Comparison of ENCODE assay signal across 11 cellular contexts in the genomic region with DNA sequence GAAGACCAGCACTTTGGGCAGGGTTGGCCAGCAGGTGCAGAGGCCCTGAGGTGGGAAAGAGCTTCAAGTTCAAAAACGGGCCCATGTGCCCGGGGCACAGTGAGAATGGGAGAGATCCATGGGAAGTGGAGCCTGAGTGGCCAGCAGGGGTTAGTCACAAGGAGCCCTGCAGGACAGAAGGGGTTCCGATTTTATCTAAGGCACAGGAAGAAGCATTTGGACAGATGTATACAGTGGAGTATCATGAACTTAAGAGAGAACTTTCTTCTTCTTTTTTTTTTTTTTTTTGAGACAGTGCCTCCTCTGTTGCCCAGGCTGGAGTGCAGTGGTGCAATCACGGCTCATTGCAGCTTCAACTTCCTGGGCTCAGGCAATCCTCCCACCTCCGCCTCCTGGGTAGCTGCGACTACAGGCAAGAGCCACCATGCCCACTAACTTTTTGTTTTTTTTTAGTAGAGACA. TPM values are rescaled to one million over a fixed set of nuclear protein-coding genes. Genes with fewer than 3 reads are reported as not detected.
A peak's percentile ranks its signal among the peaks of the same experiment; 100 is the strongest.
DNase-seq lines count a peak whose midpoint lies in the region; ATAC-seq and TF ChIP-seq lines count a peak whose summit lies in the region.
"Had no signal": no experiment of that assay in that cellular context is flagged by ENCODE, and none has a peak within 500 bp of the region (broad histone marks: within the 10 kb centered on the region; RNA-seq: fewer than 3 reads in every experiment).

No MANE protein-coding gene starts in this region.

- 8% methylated on average over 5 of the region's 6 CpGs for WGBS in mammary epithelial cell (ENCODE audit: low coverage, missing lambda C conversion rate)
- WGBS in mesendoderm (ENCODE audit: extremely low coverage, insufficient coverage, low lambda C conversion rate): no CpG with 5 or more reads among the region's 6 CpGs

- peaks cover 66 to 76% (median 74%) of the 10 kb centered on the region in 3 donors for H3K4me1 Mint-ChIP-seq in T-cell
- H3K4me1 Mint-ChIP-seq in naive thymus-derived CD8-positive, alpha-beta T cell: peaks cover 24 to 76% (median 60%) of the 10 kb centered on the region in 4 donors

- no peaks in the 10 kb centered on the region for H3K27me3 ChIP-seq in mammary epithelial cell (ENCODE audit: insufficient read depth, low read length)
- H3K27me3 ChIP-seq in mesendoderm (ENCODE audit: insufficient read depth, low read length, poor library complexity): no peaks in the 10 kb centered on the region
- H3K27me3 ChIP-seq: breast epithelium had no signal

- no peaks in the 10 kb centered on the region for H3K9me3 Mint-ChIP-seq in T-cell
- no peaks in the 10 kb centered on the region for H3K9me3 Mint-ChIP-seq in naive thymus-derived CD8-positive, alpha-beta T cell

- H3K27me3 Mint-ChIP-seq in T-cell: no peaks in the 10 kb centered on the region
- H3K27me3 Mint-ChIP-seq in naive thymus-derived CD8-positive, alpha-beta T cell: no peaks in the 10 kb centered on the region

- no peak overlapping the region for H3K4ac ChIP-seq in mesendoderm (ENCODE audit: low read depth, low read length)

- CTCF ChIA-PET in T-cell (lab: Charles Lee): interaction anchor here (0.6 to 16.0 kb wide), 10 partner anchors 10 to 124 kb away, joined by 3 to 298 read pairs (median 4); partner anchors contain the start of gene WIPF1 (in 1 of the 2)
- CTCF ChIA-PET in mammary epithelial cell (lab: Charles Lee; ENCODE audit: low non-redundant PET): no interaction called here

- H3K18ac ChIP-seq in mesendoderm (ENCODE audit: low read length): no peak overlapping the region

- no peak overlapping the region for H3K4me3 ChIP-seq in mammary epithelial cell (replicated peaks in 1 of 3; ENCODE audit: insufficient read depth in 1 of 3, low read depth in 2 of 3, low read length in 3 of 3)
- H3K4me3 ChIP-seq in mesendoderm (ENCODE audit: low read length): no peak overlapping the region
- H3K4me3 ChIP-seq: breast epithelium had no signal

- peak; percentile 88 for DNase-seq in GF-D8 (lab: John Stamatoyannopoulos, UW)
- DNase-seq in T-cell: peak in 32 of 34 experiments; percentile 36 to 70 (median 52)
- DNase-seq in mammary epithelial cell: peak; percentile 66
- peak in 7 of 10 donors; percentile 19 to 72 (median 51) for DNase-seq in naive thymus-derived CD8-positive, alpha-beta T cell
- no peak for DNase-seq in mesendoderm
- no peak for DNase-seq in effector CD8-positive, alpha-beta T cell (lab: John Stamatoyannopoulos, UW)
- DNase-seq: Caco-2, foreskin fibroblast had no signal

- H2BK120ac ChIP-seq in mesendoderm (ENCODE audit: low read depth, low read length): no peak overlapping the region

- peak overlapping the region; percentile 80 to 89 for H3K27ac Mint-ChIP-seq in T-cell
- H3K27ac Mint-ChIP-seq in naive thymus-derived CD8-positive, alpha-beta T cell: peak overlapping the region; percentile 78 to 100 (median 92)

- H3K4me2 ChIP-seq in mammary epithelial cell (ENCODE audit: insufficient read depth, low read depth, low read length) (no peak overlapping the region), mesendoderm (ENCODE audit: low read length) (no peak overlapping the region)

- H3K9ac ChIP-seq in mammary epithelial cell (ENCODE audit: insufficient read depth, low read length) (no peak overlapping the region), mesendoderm (ENCODE audit: low read length) (no peak overlapping the region)

- no peak overlapping the region for H4K8ac ChIP-seq in mesendoderm (ENCODE audit: low read depth, low read length)

- no TSS peak for BruUV-seq in mammary epithelial cell (replicated peaks; lab: Mats Ljungman, UMichigan)

- H3K23ac ChIP-seq in mesendoderm (ENCODE audit: low read length): no peak overlapping the region

- H3K79me2 ChIP-seq in mammary epithelial cell (ENCODE audit: insufficient read depth, low read length) (no peaks in the 10 kb centered on the region), mesendoderm (ENCODE audit: control insufficient read depth, insufficient read depth, low read length) (no peaks in the 10 kb centered on the region)

- no peaks in the 10 kb centered on the region for H3K79me1 ChIP-seq in mesendoderm (ENCODE audit: low read length)

- no peaks in the 10 kb centered on the region for H3K9me3 ChIP-seq in mammary epithelial cell (replicated peaks; ENCODE audit: insufficient read depth, low read length)
- H3K9me3 ChIP-seq: breast epithelium had no signal

- peaks cover 63% of the 10 kb centered on the region for H3K36me3 Mint-ChIP-seq in T-cell
- peaks cover 7 to 100% (median 44%) of the 10 kb centered on the region in 3 donors for H3K36me3 Mint-ChIP-seq in naive thymus-derived CD8-positive, alpha-beta T cell

- in situ Hi-C loops in mammary epithelial cell (cut with MboI; ENCODE audit: low sequenced_read_pairs in 2 of 2): no loop called here

- H4K5ac ChIP-seq in mesendoderm (ENCODE audit: low read length): no peak overlapping the region

- peaks cover 3% of the 10 kb centered on the region for H3K4me1 ChIP-seq in mammary epithelial cell (ENCODE audit: insufficient read depth, low read length)
- H3K4me1 ChIP-seq in mesendoderm (ENCODE audit: control insufficient read depth, low read depth, low read length): no peaks in the 10 kb centered on the region
- H3K4me1 ChIP-seq: breast epithelium, Caco-2 had no signal

- H3K27ac ChIP-seq in mammary epithelial cell (ENCODE audit: insufficient read depth, low read depth, low read length) (no peak overlapping the region), mesendoderm (ENCODE audit: low read depth, low read length) (no peak overlapping the region)
- H3K27ac ChIP-seq: breast epithelium had no signal

- H2AFZ ChIP-seq in mammary epithelial cell (ENCODE audit: low read depth, low read length): peak overlapping the region; percentile 78

- H2BK15ac ChIP-seq in mesendoderm (replicated peaks; ENCODE audit: low read depth): no peak overlapping the region

- peak overlapping the region in 2 of 3 donors; percentile 30 to 31 for H3K4me3 Mint-ChIP-seq in T-cell
- H3K4me3 Mint-ChIP-seq in naive thymus-derived CD8-positive, alpha-beta T cell: peak overlapping the region in 9 of 10 donors; percentile 8 to 79 (median 54)

- POLR2A ChIA-PET in T-cell (lab: Charles Lee): interaction anchor here in 1 of 2 donors (0.6 to 1.0 kb wide), 4 partner anchors 10 to 80 kb away, joined by 3 to 9 read pairs (median 4); no protein-coding TSS in a partner anchor
- POLR2A ChIA-PET in naive thymus-derived CD8-positive, alpha-beta T cell (lab: Charles Lee): interaction anchor here (0.7 to 2.4 kb wide), 5 partner anchors 20 to 80 kb away, joined by 4 to 9 read pairs (median 4); no protein-coding TSS in a partner anchor

- H4K20me1 ChIP-seq in mammary epithelial cell (ENCODE audit: insufficient read depth, low read length): no peaks in the 10 kb centered on the region

- intact Hi-C loops in mammary epithelial cell (cut with micrococcal nuclease): no loop called here

- dilution Hi-C loops in mammary epithelial cell (cut with HindIII; ENCODE audit: low sequenced_read_pairs): no loop called here

- TF ChIP-seq CTCF in mammary epithelial cell (conservative IDR thresholded peaks at IDR 0.05 in 1 of 2, IDR thresholded peaks at IDR 0.05 in 1 of 2; ENCODE audit: extremely low read depth in 1 of 2, insufficient read depth in 1 of 2, low read depth in 1 of 2, low read length in 2 of 2): peak in 1 of 2 donors; percentile 4

- H3K56ac ChIP-seq in mesendoderm (ENCODE audit: low read length): no peak overlapping the region

- H2AK5ac ChIP-seq in mesendoderm (ENCODE audit: low read length): no peak overlapping the region

- ATAC-seq in T-cell (replicated peaks in 1 of 4) (peak; percentile 46 to 70 (median 64)), GM19395 (IDR thresholded peaks at IDR 0.05; ENCODE audit: unreplicated experiment) (no peak), GM18873 (IDR thresholded peaks at IDR 0.05; ENCODE audit: low FRiP score, unreplicated experiment) (no peak)
- ATAC-seq in naive thymus-derived CD8-positive, alpha-beta T cell: peak; percentile 64 to 82

- H3K36me3 ChIP-seq in mammary epithelial cell (ENCODE audit: insufficient read depth, low read length) (no peaks in the 10 kb centered on the region), mesendoderm (ENCODE audit: control insufficient read depth, insufficient read depth, low read length) (peaks cover 3% of the 10 kb centered on the region)
- H3K36me3 ChIP-seq: breast epithelium had no signal

- H2BK5ac ChIP-seq in mesendoderm (ENCODE audit: low read length): no peak overlapping the region

RNA-seq across cellular contexts. Expression of gene WIPF1, which starts 24.0 kb away (rescaled TPM):
- total RNA-seq in T-cell (100 to 1,000 TPM; 349 to 412 (median 372) TPM), mammary epithelial cell (1 to 10 TPM in 1 of 2 donors, not detected in 1; 1.0 TPM)
- polyA plus RNA-seq in mammary epithelial cell: 0.08 TPM
- polyA minus RNA-seq in mammary epithelial cell: not detected
- total RNA-seq in naive thymus-derived CD8-positive, alpha-beta T cell: 100 to 1,000 TPM; 408 to 419 TPM
- polyA plus RNA-seq in naive thymus-derived CD8-positive, alpha-beta T cell: 100 to 1,000 TPM in 2 of 3 donors, 10 to 100 TPM in 1; 97.5 to 116 (median 103) TPM
- 11.6 TPM for polyA plus RNA-seq in mesendoderm (2013, experiment 1 of 2)
- 12.1 TPM for polyA plus RNA-seq in mesendoderm (2013, experiment 2 of 2)

Comparison
In these comparisons a context has a peak if more than half of its experiments do, and no peak if none do; other contexts are left out.
1. DNase-seq: peak in GF-D8 (single experiment), T-cell (32 of 34), mammary epithelial cell (single experiment) and naive thymus-derived CD8-positive, alpha-beta T cell (7 of 10); none in mesendoderm (single experiment) and effector CD8-positive, alpha-beta T cell (single experiment).
2. ATAC-seq: peak in T-cell (4 of 4) and naive thymus-derived CD8-positive, alpha-beta T cell (2 of 2); none in GM19395 (single experiment) and GM18873 (single experiment).
3. RNA of gene WIPF1, which starts 24.0 kb away (total RNA-seq): 408 to 419 TPM in naive thymus-derived CD8-positive, alpha-beta T cell and 349 to 412 TPM in T-cell; 1.0 TPM in mammary epithelial cell; every median in the first group is over 100 times any median in the second.